Comparison of ENCODE assay signal across 11 cellular contexts in the genomic region with DNA sequence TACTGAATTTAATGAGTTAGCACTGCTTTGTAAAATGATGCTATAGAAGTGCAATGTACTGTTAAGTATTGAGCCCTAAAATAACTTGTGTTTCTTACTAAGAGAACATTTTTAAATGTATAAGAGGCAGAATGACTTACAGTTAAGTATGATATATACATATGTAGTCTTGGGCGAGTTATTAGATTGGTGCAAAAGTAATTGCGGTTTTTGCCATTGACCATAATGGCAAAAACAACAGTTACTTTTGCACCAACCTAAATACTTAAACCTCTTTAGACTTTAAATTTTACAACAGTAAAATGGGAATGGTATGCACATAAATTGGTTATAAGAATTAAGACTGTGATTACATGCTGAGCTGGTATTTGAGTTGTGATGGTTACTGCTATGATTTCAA.
"Had no signal": no experiment of that assay in that cellular context is flagged by ENCODE, and none has a peak within 500 bp of the region (broad histone marks: within the 10 kb centered on the region; RNA-seq: fewer than 3 reads in every experiment).

No MANE protein-coding gene starts in this region.

- H3K4me1 ChIP-seq: HAP-1 had no signal

- H3K9ac ChIP-seq: GM23248 had no signal

- DNase-seq: GM23248, GOT3, H7, H9, HCEC 1CT, HFFc6 had no signal

- ATAC-seq: GM23338, HCT116 had no signal

- H3K4me2 ChIP-seq: GM23338 had no signal

- H3K36me3 ChIP-seq: HAP-1 had no signal

- FAIRE-seq: H1, H54 had no signal

- H3K9me3 ChIP-seq: HAP-1 had no signal

- H3K4me3 ChIP-seq: GM23248, GM23338, HAP-1 had no signal

- H3K27ac ChIP-seq: GM23248 had no signal

- H2AFZ ChIP-seq: GM23248, GM23338 had no signal
